ENCODE assay signal across 26 cellular contexts in the genomic region with DNA sequence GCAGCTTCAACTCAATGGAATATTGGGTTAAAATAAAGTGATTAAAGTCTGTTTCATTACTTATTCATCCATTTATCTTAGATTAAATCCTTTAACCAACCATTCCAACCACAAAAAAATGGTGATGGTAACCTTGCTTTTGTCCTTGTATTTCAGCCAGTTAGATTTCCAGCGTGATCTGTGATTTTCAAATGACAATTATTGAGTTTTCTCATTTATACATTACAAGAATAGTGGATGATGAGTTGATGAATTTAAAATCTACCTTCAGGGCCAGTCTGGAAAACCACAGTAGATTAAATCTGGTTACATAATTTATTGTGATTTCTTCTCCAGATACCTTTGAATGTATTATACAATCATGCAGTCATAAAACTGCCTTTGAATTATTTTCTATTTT.
"Had no signal": no experiment of that assay in that cellular context is flagged by ENCODE, and none has a peak within 500 bp of the region (broad histone marks: within the 10 kb centered on the region; RNA-seq: fewer than 3 reads in every experiment).

No MANE protein-coding gene starts in this region.

- H3K27ac ChIP-seq: stomach, suprapubic skin, testis, thoracic aorta, thyroid gland, tibial artery, tibial nerve, transverse colon, upper lobe of left lung, upper lobe of right lung, uterus, vagina had no signal

- H3K9me3 ChIP-seq: stomach, suprapubic skin, testis, thoracic aorta, thyroid gland, tibial artery, transverse colon, upper lobe of left lung, upper lobe of right lung, uterus, vagina had no signal

- H3K36me3 ChIP-seq: stomach, suprapubic skin, thoracic aorta, thyroid gland, tibial artery, tibial nerve, transverse colon, upper lobe of left lung, upper lobe of right lung, uterus, vagina had no signal

- H3K4me3 ChIP-seq: stomach, suprapubic skin, testis, thoracic aorta, thyroid gland, tibial artery, tibial nerve, transverse colon, upper lobe of left lung, upper lobe of right lung, uterus, vagina had no signal

- ATAC-seq: stimulated activated effector memory CD8-positive, alpha-beta T cell treated with anti-CD3 and anti-CD28 coated beads, Interleukin-12 subunit alpha, Interleukin-12 subunit beta, amount 100 ng/mL, for 72 hours; stimulated activated memory B cell treated with anti-CD40 and anti-IgM and Interleukin-4, amounts not matched to agents 10 μg/mL and 1 μg/mL and 100 μg/mL, for 72 hours; stimulated activated naive B cell treated with anti-CD40 and anti-IgM and Interleukin-4, amounts not matched to agents 10 μg/mL and 1 μg/mL and 100 μg/mL, for 72 hours; stimulated activated naive CD8-positive, alpha-beta T cell treated with anti-CD3 and anti-CD28 coated beads, Interleukin-15, amount 100 ng/mL, for 72 hours; stimulated activated naive CD8-positive, alpha-beta T cell treated with anti-CD3 and anti-CD28 coated beads, Interleukin-15, Interleukin-2, amounts not matched to agents 100 U/mL and 50 U/mL, for 24 hours; upper lobe of right lung had no signal

- DNase-seq: stimulated activated CD4-positive, alpha-beta T cell treated with anti-CD3 and anti-CD28 coated beads, Interleukin-2, amount 100 ng/mL, for 48 hours; stimulated activated CD4-positive, alpha-beta T cell treated with anti-CD3 and anti-CD28 coated beads, Interleukin-4, amount 100 ng/mL, for 1 hour; stimulated activated CD4-positive, alpha-beta T cell treated with anti-CD3 and anti-CD28 coated beads, Interleukin-4, amount 100 ng/mL, for 24 hours; stimulated activated CD4-positive, alpha-beta T cell treated with anti-CD3 and anti-CD28 coated beads, Interleukin-4, amount 100 ng/mL, for 4 hours; stimulated activated CD8-positive, alpha-beta memory T cell treated with anti-CD3 and anti-CD28 coated beads, Interleukin-4, amount 100 ng/mL, for 48 hours; stimulated activated naive B cell treated with anti-CD40 and anti-IgM and Interleukin-4, amounts not matched to agents 10 μg/mL and 1 μg/mL and 100 μg/mL, for 72 hours; stimulated activated naive CD4-positive, alpha-beta T cell; stimulated activated naive CD4-positive, alpha-beta T cell treated with Interleukin-2 at 50 U/mL for 16 hours; stimulated activated naive CD8-positive, alpha-beta T cell treated with anti-CD3 and anti-CD28 coated beads, Interleukin-15, amount 100 ng/mL, for 72 hours; stimulated activated naive CD8-positive, alpha-beta T cell treated with anti-CD3 and anti-CD28 coated beads, Interleukin-15, Interleukin-2, amounts not matched to agents 100 U/mL and 50 U/mL, for 24 hours; stomach; substantia nigra; testis; thyroid gland; tibial artery; transverse colon; trophoblast cell; upper lobe of left lung; upper lobe of right lung; uterus had no signal

- H3K4me1 ChIP-seq: stomach, suprapubic skin, testis, thyroid gland, tibial artery, tibial nerve, transverse colon, upper lobe of left lung, upper lobe of right lung, uterus, vagina had no signal

- H3K27me3 ChIP-seq: stomach, suprapubic skin, testis, thyroid gland, tibial artery, tibial nerve, transverse colon, upper lobe of left lung, upper lobe of right lung, uterus, vagina had no signal
